Comparison of ENCODE assay signal across 2 cellular contexts in genomic region chr4:139666735-139667266, GRCh38.
TF ChIP-seq lines count a peak whose summit lies in the region.

No MANE protein-coding gene starts in this region.

TF ChIP-seq in SK-N-SH, 30 proteins besides CTCF, POLR2A, EP300 and RAD21:
- no peak for TF ChIP-seq GATA2 (CRISPR knock-in tag; IDR thresholded peaks at IDR 0.05)
- TF ChIP-seq, protein P1, sequence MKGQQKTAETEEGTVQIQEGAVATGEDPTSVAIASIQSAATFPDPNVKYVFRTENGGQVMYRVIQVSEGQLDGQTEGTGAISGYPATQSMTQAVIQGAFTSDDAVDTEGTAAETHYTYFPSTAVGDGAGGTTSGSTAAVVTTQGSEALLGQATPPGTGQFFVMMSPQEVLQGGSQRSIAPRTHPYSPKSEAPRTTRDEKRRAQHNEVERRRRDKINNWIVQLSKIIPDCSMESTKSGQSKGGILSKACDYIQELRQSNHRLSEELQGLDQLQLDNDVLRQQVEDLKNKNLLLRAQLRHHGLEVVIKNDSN (IDR thresholded peaks at IDR 0.05; ENCODE audit: borderline replicate concordance, low read depth), result no peak
- TF ChIP-seq TCF12 (IDR thresholded peaks at IDR 0.05), result peak; percentile 31; the same call in 1 of the 2 replicates
- TF ChIP-seq PBX3 (IDR thresholded peaks at IDR 0.05), result 0 out of 2 replicates have a peak, but pooled peaks have one; percentile 3
- TF ChIP-seq TAF1 (IDR thresholded peaks at IDR 0.05; ENCODE audit: borderline replicate concordance, low read depth, low read length), result 0 out of 2 replicates have a peak, but pooled peaks have one; percentile 17
- TF ChIP-seq ELF1 (IDR thresholded peaks at IDR 0.05), result peak; percentile 82

TF ChIP-seq in H1, 55 proteins besides CTCF, POLR2A, EP300 and RAD21:
- no peak for TF ChIP-seq TAF7 (optimal IDR thresholded peaks at IDR 0.05; ENCODE audit: borderline replicate concordance, low read depth, low read length)
- no peak for TF ChIP-seq JUN (IDR thresholded peaks at IDR 0.05; ENCODE audit: low read depth, low read length)
- TF ChIP-seq RNF2 (IDR thresholded peaks at IDR 0.05; ENCODE audit: borderline replicate concordance, low read depth, low read length, missing control alignments, poor library complexity, severe bottlenecking), result no peak
- TF ChIP-seq YY1 (IDR thresholded peaks at IDR 0.05; ENCODE audit: low read depth, low read length), result no peak
- TF ChIP-seq NANOG (IDR thresholded peaks at IDR 0.05; ENCODE audit: insufficient read depth, low read depth, low read length, poor library complexity, severe bottlenecking), result no peak
- TF ChIP-seq SIN3A (conservative IDR thresholded peaks at IDR 0.05 in 1 of 2, IDR thresholded peaks at IDR 0.05 in 1 of 2; ENCODE audit: low read depth in 1 of 2, low read length in 2 of 2), result no peak
- TF ChIP-seq NRF1 (IDR thresholded peaks at IDR 0.05; ENCODE audit: low read depth, low read length), result no peak
- TF ChIP-seq E2F6 (IDR thresholded peaks at IDR 0.05), result no peak
- TF ChIP-seq ZNF274 (IDR thresholded peaks at IDR 0.05; ENCODE audit: borderline replicate concordance, extremely low read depth, low read length), result no peak
- TF ChIP-seq HDAC6 (IDR thresholded peaks at IDR 0.05; ENCODE audit: low read depth, low read length), result no peak
- TF ChIP-seq, protein P2, sequence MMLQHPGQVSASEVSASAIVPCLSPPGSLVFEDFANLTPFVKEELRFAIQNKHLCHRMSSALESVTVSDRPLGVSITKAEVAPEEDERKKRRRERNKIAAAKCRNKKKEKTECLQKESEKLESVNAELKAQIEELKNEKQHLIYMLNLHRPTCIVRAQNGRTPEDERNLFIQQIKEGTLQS (IDR thresholded peaks at IDR 0.05; ENCODE audit: insufficient read depth, low read depth, low read length), result no peak
- no peak for TF ChIP-seq TEAD4 (IDR thresholded peaks at IDR 0.05; ENCODE audit: low read depth, low read length)
- no peak for TF ChIP-seq CREB1 (IDR thresholded peaks at IDR 0.05)
- TF ChIP-seq GABPA (IDR thresholded peaks at IDR 0.05; ENCODE audit: borderline replicate concordance, insufficient read depth, low read length), result no peak
- TF ChIP-seq SP1 (IDR thresholded peaks at IDR 0.05; ENCODE audit: low read depth, low read length), result no peak
- no peak for TF ChIP-seq SAP30 (IDR thresholded peaks at IDR 0.05; ENCODE audit: insufficient read depth, insufficient replicate concordance, low read length)
- no peak for TF ChIP-seq CBX8 (IDR thresholded peaks at IDR 0.05; ENCODE audit: borderline replicate concordance, low read depth, low read length)
- no peak for TF ChIP-seq SIRT6 (IDR thresholded peaks at IDR 0.05; ENCODE audit: low read length)
- TF ChIP-seq ASH2L (IDR thresholded peaks at IDR 0.05; ENCODE audit: low read length), result no peak
- TF ChIP-seq SRF (IDR thresholded peaks at IDR 0.05; ENCODE audit: low read depth, low read length), result no peak
TF ChIP-seq in H1: peak in this region for 0.
